9 cellular contexts compared by ENCODE assay signal in the genomic region with DNA sequence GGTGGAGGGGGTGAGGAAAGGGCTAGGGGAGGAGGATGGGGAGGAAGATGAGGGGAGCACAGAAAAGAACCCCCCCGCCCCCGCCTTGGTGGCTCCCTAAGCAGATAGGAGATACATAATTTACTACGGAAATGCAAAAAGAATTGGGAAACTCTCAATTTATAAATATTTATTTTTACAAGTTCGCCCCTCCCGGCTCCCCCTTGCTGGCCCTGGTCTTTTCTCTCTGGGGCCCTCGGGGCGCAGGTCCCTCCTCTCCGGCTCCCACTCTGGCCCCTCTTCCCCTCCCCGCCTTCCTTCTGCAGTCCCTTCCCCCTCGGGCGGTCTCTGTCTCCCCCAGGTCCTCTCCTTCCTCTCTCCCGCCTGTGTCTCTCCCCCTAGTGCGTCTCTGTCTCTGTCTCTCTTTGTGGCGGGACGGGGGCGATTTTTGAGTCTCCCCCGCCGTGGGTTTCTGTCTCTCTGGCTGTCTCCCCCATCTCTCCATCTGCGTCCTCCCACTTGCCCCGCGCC.
DNase-seq lines count a peak whose midpoint lies in the region; ATAC-seq, FAIRE-seq and TF ChIP-seq lines count a peak whose summit lies in the region.
"Had no signal": no experiment of that assay in that cellular context is flagged by ENCODE, and none has a peak within 500 bp of the region (broad histone marks: within the 10 kb centered on the region; RNA-seq: fewer than 3 reads in every experiment).

No MANE protein-coding gene starts in this region.

- peaks cover 8% of the 10 kb centered on the region for H3K9me3 Mint-ChIP-seq in T-helper 1 cell treated with Interleukin-12 subunit alpha and Interleukin-12 subunit beta and Interleukin-4 antibody, amounts not matched to agents 30 μg/mL and 1 μg/mL, for 36 hours

- peaks cover 18% of the 10 kb centered on the region for H3K27me3 Mint-ChIP-seq in T-helper 1 cell treated with Interleukin-12 subunit alpha and Interleukin-12 subunit beta and Interleukin-4 antibody, amounts not matched to agents 30 μg/mL and 1 μg/mL, for 36 hours (ENCODE audit: low read depth)

- no peak for TF ChIP-seq EP300 in suprapubic skin (IDR thresholded peaks at IDR 0.05)

- no peaks in the 10 kb centered on the region for H3K9me1 ChIP-seq in keratinocyte (ENCODE audit: control insufficient read depth, extremely low read depth, insufficient read depth, low read length)

- H3K36me3 Mint-ChIP-seq in T-helper 1 cell treated with Interleukin-12 subunit alpha and Interleukin-12 subunit beta and Interleukin-4 antibody, amounts not matched to agents 30 μg/mL and 1 μg/mL, for 36 hours (ENCODE audit: low read depth), result no peaks in the 10 kb centered on the region

- dilution Hi-C loops in keratinocyte (cut with MboI; ENCODE audit: extremely low pct_ligation_motif_present, low sequenced_read_pairs), result no loop called here

- no peaks in the 10 kb centered on the region for H4K20me1 ChIP-seq in keratinocyte (ENCODE audit: control insufficient read depth, extremely low read depth, insufficient read depth, low read length)

- H3K4me3 Mint-ChIP-seq in T-helper 1 cell treated with Interleukin-12 subunit alpha and Interleukin-12 subunit beta and Interleukin-4 antibody, amounts not matched to agents 30 μg/mL and 1 μg/mL, for 36 hours, result peak overlapping the region; percentile 46

- no peak for FAIRE-seq in keratinocyte (lab: Jason Lieb, UNC)

- peak overlapping the region; percentile 49 for H2AFZ ChIP-seq in keratinocyte (ENCODE audit: control insufficient read depth, low read length)

- DNase-seq in T-helper 1 cell, result no peak
- DNase-seq in ascending aorta (ENCODE audit: low spot score in 2 of 2), result no peak
- DNase-seq in keratinocyte (ENCODE audit: low read depth, low spot score), result no peak
- DNase-seq in suprapubic skin (ENCODE audit: low spot score in 2 of 2), result no peak
- no peak for DNase-seq in NCI-H2107 (lab: John Stamatoyannopoulos, UW)
- DNase-seq: cerebellar nuclear complex had no signal

- H3K4me1 Mint-ChIP-seq in T-helper 1 cell treated with Interleukin-12 subunit alpha and Interleukin-12 subunit beta and Interleukin-4 antibody, amounts not matched to agents 30 μg/mL and 1 μg/mL, for 36 hours (ENCODE audit: low read depth), result peaks cover 1% of the 10 kb centered on the region

- H3K79me2 ChIP-seq in keratinocyte (ENCODE audit: control insufficient read depth, insufficient read depth, low read length), result no peaks in the 10 kb centered on the region

- H3K27ac ChIP-seq in ascending aorta (peak overlapping the region; percentile 22 to 49), keratinocyte (ENCODE audit: control insufficient read depth, insufficient read depth, low read length) (no peak overlapping the region), suprapubic skin (peak overlapping the region; percentile 3)

- peak overlapping the region; percentile 60 for H3K4me2 ChIP-seq in keratinocyte (ENCODE audit: control insufficient read depth, extremely low read depth, insufficient read depth, low read depth, low read length)

- H3K9me3 ChIP-seq in ascending aorta (peaks cover 8 to 10% of the 10 kb centered on the region in 2 donors), keratinocyte (ENCODE audit: control insufficient read depth, low read depth, low read length) (peaks cover 2% of the 10 kb centered on the region), suprapubic skin (no peaks in the 10 kb centered on the region)

- intact Hi-C loops in ascending aorta (cut with DNase I), result loop anchor here (10.0 kb wide), 1 partner anchor 57 kb away; no protein-coding TSS in a partner anchor

- H3K36me3 ChIP-seq in ascending aorta (no peaks in the 10 kb centered on the region), keratinocyte (ENCODE audit: control insufficient read depth in 2 of 2, extremely low read depth in 1 of 2, insufficient read depth in 2 of 2, low read length in 2 of 2) (no peaks in the 10 kb centered on the region), suprapubic skin (no peaks in the 10 kb centered on the region)

- H3K4me3 ChIP-seq in ascending aorta (peak overlapping the region; percentile 39 to 63), keratinocyte (ENCODE audit: control insufficient read depth in 2 of 3, extremely low read depth in 1 of 3, insufficient read depth in 2 of 3, low read depth in 1 of 3, low read length in 3 of 3) (peak overlapping the region; percentile 9 to 51 (median 38)), suprapubic skin (peak overlapping the region; percentile 39)

- TF ChIP-seq CTCF in ascending aorta (IDR thresholded peaks at IDR 0.05) (no peak), keratinocyte (optimal IDR thresholded peaks at IDR 0.05 in 1 of 3, IDR thresholded peaks at IDR 0.05 in 1 of 3, conservative IDR thresholded peaks at IDR 0.05 in 1 of 3; ENCODE audit: extremely low read depth in 1 of 3, insufficient read depth in 2 of 3, low read length in 3 of 3) (no peak), suprapubic skin (IDR thresholded peaks at IDR 0.05) (no peak)

- peak overlapping the region; percentile 22 for H3K9ac ChIP-seq in keratinocyte (ENCODE audit: control insufficient read depth, extremely low read depth, insufficient read depth, low read length)

- WGBS in suprapubic skin, result 4% methylated on average over 21 of the region's 21 CpGs

- no peak overlapping the region for H3K27ac Mint-ChIP-seq in T-helper 1 cell treated with Interleukin-12 subunit alpha and Interleukin-12 subunit beta and Interleukin-4 antibody, amounts not matched to agents 30 μg/mL and 1 μg/mL, for 36 hours

- TF ChIP-seq POLR2A in suprapubic skin (IDR thresholded peaks at IDR 0.05), result no peak

- H3K27me3 ChIP-seq in ascending aorta (no peaks in the 10 kb centered on the region), keratinocyte (ENCODE audit: control insufficient read depth, extremely low read depth, insufficient read depth, low read length) (no peaks in the 10 kb centered on the region), suprapubic skin (no peaks in the 10 kb centered on the region)

- H3K4me1 ChIP-seq in ascending aorta, result peaks cover 10 to 22% of the 10 kb centered on the region in 2 donors
- no peaks in the 10 kb centered on the region for H3K4me1 ChIP-seq in keratinocyte (ENCODE audit: control insufficient read depth, extremely low read depth, insufficient read depth, low read length)
- peaks cover 39% of the 10 kb centered on the region for H3K4me1 ChIP-seq in suprapubic skin

- ATAC-seq in HG02610 (IDR thresholded peaks at IDR 0.05; ENCODE audit: unreplicated experiment) (no peak), HG03521 (IDR thresholded peaks at IDR 0.05; ENCODE audit: unreplicated experiment) (no peak)
